ENCODE assay signal across 1 cellular context in the genomic region with DNA sequence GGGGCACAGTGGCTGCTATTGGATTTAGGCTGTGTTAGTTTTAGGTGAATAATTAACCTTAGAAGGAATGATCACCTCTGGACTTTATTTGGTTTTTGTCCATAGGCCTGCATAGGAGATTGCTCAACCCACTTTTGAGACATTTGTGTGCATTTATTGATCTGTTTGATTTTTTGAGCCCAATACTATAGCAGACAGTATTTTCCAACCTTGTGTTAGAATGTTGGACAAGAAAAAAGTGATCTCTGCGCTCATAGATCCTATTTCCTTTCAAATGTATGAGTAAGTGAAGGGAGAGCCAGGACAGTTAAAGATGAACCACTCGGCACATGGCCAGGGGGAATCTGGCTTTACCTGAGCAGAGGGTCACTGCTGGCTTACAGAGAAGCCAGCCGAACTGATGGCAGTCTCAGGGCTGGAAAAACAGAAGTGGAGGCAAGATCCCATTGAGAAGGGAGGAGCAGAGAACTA.
A peak's percentile ranks its signal among the peaks of the same experiment; 100 is the strongest.
TF ChIP-seq lines count a peak whose summit lies in the region.

No MANE protein-coding gene starts in this region.

TF ChIP-seq in HepG2, 621 proteins besides CTCF, POLR2A, EP300 and RAD21 (continued from another document and continues in another):
- TF ChIP-seq, protein P1, sequence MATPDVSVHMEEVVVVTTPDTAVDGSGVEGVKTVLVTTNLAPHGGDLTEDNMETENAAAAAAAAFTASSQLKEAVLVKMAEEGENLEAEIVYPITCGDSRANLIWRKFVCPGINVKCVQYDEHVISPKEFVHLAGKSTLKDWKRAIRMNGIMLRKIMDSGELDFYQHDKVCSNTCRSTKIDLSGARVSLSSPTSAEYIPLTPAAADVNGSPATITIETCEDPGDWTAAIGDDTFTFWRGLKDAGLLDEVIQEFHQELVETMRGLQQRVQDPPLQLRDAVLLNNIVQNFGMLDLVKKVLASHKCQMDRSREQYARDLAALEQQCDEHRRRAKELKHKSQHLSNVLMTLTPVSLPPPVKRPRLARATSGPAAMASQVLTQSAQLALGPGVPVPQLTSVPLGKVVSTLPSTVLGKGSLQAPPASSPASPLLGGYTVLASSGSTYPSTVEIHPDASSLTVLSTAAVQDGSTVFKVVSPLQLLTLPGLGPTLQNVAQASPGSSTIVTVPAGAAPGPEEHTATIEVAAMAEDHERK (CRISPR knock-in tag; IDR thresholded peaks at IDR 0.05; ENCODE audit: low read depth), result no peak
- TF ChIP-seq KAT8 (CRISPR knock-in tag; IDR thresholded peaks at IDR 0.05) (peak; percentile 85), KDM2A (CRISPR knock-in tag; IDR thresholded peaks at IDR 0.05; ENCODE audit: borderline replicate concordance, low read depth) (0 out of 2 replicates have a peak, but pooled peaks have one; percentile 26), ZFP36L1 (CRISPR knock-in tag; IDR thresholded peaks at IDR 0.05) (peak; percentile 90; the same call in 1 of the 2 replicates), SOX13 (IDR thresholded peaks at IDR 0.05) (peak; percentile 90), SOX13 (CRISPR knock-in tag; conservative IDR thresholded peaks at IDR 0.05 in 1 of 2, IDR thresholded peaks at IDR 0.05 in 1 of 2) (peak in 1 of 2 experiments; percentile 97; a peak in 2 of 4 replicates), BCL6 (CRISPR knock-in tag; IDR thresholded peaks at IDR 0.05) (peak; percentile 96), ZSCAN30 (CRISPR knock-in tag; IDR thresholded peaks at IDR 0.05) (0 out of 2 replicates have a peak, but pooled peaks have one; percentile 74), RXRB (CRISPR knock-in tag; IDR thresholded peaks at IDR 0.05; ENCODE audit: borderline replicate concordance) (peak; percentile 96), YY1 (IDR thresholded peaks at IDR 0.05; ENCODE audit: insufficient read depth, insufficient replicate concordance, low read depth, low read length) (no peak), THYN1 (CRISPR knock-in tag; IDR thresholded peaks at IDR 0.05; ENCODE audit: borderline replicate concordance, low read depth) (no peak), ZNF543 (CRISPR knock-in tag; IDR thresholded peaks at IDR 0.05) (peak; percentile 90), GABPA (IDR thresholded peaks at IDR 0.05; ENCODE audit: low read depth, low read length) (no peak), GABPA (CRISPR knock-in tag; IDR thresholded peaks at IDR 0.05; ENCODE audit: low read depth) (peak; percentile 46; the same call in 1 of the 2 replicates), HNF1A (IDR thresholded peaks at IDR 0.05; ENCODE audit: low read depth) (peak; percentile 100), HNF1A (CRISPR knock-in tag; IDR thresholded peaks at IDR 0.05; ENCODE audit: borderline replicate concordance) (peak; percentile 100), NR2C2 (CRISPR knock-in tag; IDR thresholded peaks at IDR 0.05; ENCODE audit: borderline replicate concordance) (peak; percentile 86), CREM (IDR thresholded peaks at IDR 0.05) (peak; percentile 94), CREM (CRISPR knock-in tag; IDR thresholded peaks at IDR 0.05) (no peak), BRCA1 (CRISPR knock-in tag; IDR thresholded peaks at IDR 0.05) (no peak), FOXK2 (IDR thresholded peaks at IDR 0.05) (peak; percentile 30; the same call in 1 of the 2 replicates), HNF4G (IDR thresholded peaks at IDR 0.05; ENCODE audit: borderline replicate concordance, low read depth, low read length) (peak; percentile 90), HNF4G (CRISPR knock-in tag; IDR thresholded peaks at IDR 0.05; ENCODE audit: borderline replicate concordance, low read depth) (peak; percentile 59; the same call in 1 of the 2 replicates), BCL3 (CRISPR knock-in tag; IDR thresholded peaks at IDR 0.05) (no peak), ZBTB34 (CRISPR knock-in tag; IDR thresholded peaks at IDR 0.05) (peak; percentile 72), NFIC (IDR thresholded peaks at IDR 0.05; ENCODE audit: low read length) (peak; percentile 97), ZNF430 (CRISPR knock-in tag; IDR thresholded peaks at IDR 0.05) (peak; percentile 67; the same call in 1 of the 2 replicates), ZNF598 (CRISPR knock-in tag; IDR thresholded peaks at IDR 0.05; ENCODE audit: borderline replicate concordance) (no peak), REPIN1 (CRISPR knock-in tag; IDR thresholded peaks at IDR 0.05; ENCODE audit: borderline replicate concordance, low read depth) (peak; percentile 85; the same call in 1 of the 2 replicates), ZNF343 (CRISPR knock-in tag; IDR thresholded peaks at IDR 0.05) (0 out of 2 replicates have a peak, but pooled peaks have one; percentile 41), ISL2 (CRISPR knock-in tag; IDR thresholded peaks at IDR 0.05) (peak; percentile 94), KLF16 (CRISPR knock-in tag; IDR thresholded peaks at IDR 0.05) (peak in 1 of 2 experiments; percentile 83; a peak in 2 of 4 replicates), ZNF235 (CRISPR knock-in tag; IDR thresholded peaks at IDR 0.05; ENCODE audit: borderline replicate concordance) (no peak), IKZF1 (IDR thresholded peaks at IDR 0.05) (no peak), SPEN (CRISPR knock-in tag; IDR thresholded peaks at IDR 0.05; ENCODE audit: low read depth) (peak; percentile 73; the same call in 1 of the 2 replicates), KDM6A (CRISPR knock-in tag; IDR thresholded peaks at IDR 0.05; ENCODE audit: low read depth) (peak; percentile 88), ZNF496 (CRISPR knock-in tag; IDR thresholded peaks at IDR 0.05; ENCODE audit: insufficient replicate concordance) (no peak), ZEB1 (IDR thresholded peaks at IDR 0.05; ENCODE audit: insufficient replicate concordance, low read depth) (peak; percentile 77), NFKB2 (CRISPR knock-in tag; IDR thresholded peaks at IDR 0.05; ENCODE audit: borderline replicate concordance) (no peak), CHD4 (IDR thresholded peaks at IDR 0.05; ENCODE audit: borderline replicate concordance, low read length) (peak; percentile 74; the same call in 1 of the 2 replicates), ZNF644 (CRISPR knock-in tag; IDR thresholded peaks at IDR 0.05; ENCODE audit: low read depth) (no peak; the same call in 1 of the 2 replicates), FOXK1 (CRISPR knock-in tag; IDR thresholded peaks at IDR 0.05; ENCODE audit: borderline replicate concordance, low read depth) (peak; percentile 86; the same call in 1 of the 2 replicates), ZNF891 (CRISPR knock-in tag; IDR thresholded peaks at IDR 0.05) (no peak), IRF9 (CRISPR knock-in tag; IDR thresholded peaks at IDR 0.05; ENCODE audit: borderline replicate concordance) (no peak), ONECUT2 (CRISPR knock-in tag; IDR thresholded peaks at IDR 0.05) (peak; percentile 100), CCDC6 (CRISPR knock-in tag; IDR thresholded peaks at IDR 0.05) (peak; percentile 33; the same call in 1 of the 2 replicates)
- TF ChIP-seq, protein P2, sequence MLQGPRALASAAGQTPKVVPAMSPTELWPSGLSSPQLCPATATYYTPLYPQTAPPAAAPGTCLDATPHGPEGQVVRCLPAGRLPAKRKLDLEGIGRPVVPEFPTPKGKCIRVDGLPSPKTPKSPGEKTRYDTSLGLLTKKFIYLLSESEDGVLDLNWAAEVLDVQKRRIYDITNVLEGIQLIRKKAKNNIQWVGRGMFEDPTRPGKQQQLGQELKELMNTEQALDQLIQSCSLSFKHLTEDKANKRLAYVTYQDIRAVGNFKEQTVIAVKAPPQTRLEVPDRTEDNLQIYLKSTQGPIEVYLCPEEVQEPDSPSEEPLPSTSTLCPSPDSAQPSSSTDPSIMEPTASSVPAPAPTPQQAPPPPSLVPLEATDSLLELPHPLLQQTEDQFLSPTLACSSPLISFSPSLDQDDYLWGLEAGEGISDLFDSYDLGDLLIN (CRISPR knock-in tag; IDR thresholded peaks at IDR 0.05; ENCODE audit: borderline replicate concordance), result no peak
- TF ChIP-seq, protein P3, sequence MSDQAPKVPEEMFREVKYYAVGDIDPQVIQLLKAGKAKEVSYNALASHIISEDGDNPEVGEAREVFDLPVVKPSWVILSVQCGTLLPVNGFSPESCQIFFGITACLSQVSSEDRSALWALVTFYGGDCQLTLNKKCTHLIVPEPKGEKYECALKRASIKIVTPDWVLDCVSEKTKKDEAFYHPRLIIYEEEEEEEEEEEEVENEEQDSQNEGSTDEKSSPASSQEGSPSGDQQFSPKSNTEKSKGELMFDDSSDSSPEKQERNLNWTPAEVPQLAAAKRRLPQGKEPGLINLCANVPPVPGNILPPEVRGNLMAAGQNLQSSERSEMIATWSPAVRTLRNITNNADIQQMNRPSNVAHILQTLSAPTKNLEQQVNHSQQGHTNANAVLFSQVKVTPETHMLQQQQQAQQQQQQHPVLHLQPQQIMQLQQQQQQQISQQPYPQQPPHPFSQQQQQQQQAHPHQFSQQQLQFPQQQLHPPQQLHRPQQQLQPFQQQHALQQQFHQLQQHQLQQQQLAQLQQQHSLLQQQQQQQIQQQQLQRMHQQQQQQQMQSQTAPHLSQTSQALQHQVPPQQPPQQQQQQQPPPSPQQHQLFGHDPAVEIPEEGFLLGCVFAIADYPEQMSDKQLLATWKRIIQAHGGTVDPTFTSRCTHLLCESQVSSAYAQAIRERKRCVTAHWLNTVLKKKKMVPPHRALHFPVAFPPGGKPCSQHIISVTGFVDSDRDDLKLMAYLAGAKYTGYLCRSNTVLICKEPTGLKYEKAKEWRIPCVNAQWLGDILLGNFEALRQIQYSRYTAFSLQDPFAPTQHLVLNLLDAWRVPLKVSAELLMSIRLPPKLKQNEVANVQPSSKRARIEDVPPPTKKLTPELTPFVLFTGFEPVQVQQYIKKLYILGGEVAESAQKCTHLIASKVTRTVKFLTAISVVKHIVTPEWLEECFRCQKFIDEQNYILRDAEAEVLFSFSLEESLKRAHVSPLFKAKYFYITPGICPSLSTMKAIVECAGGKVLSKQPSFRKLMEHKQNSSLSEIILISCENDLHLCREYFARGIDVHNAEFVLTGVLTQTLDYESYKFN (CRISPR knock-in tag; conservative IDR thresholded peaks at IDR 0.05), result peak; percentile 99
- TF ChIP-seq, protein P4, sequence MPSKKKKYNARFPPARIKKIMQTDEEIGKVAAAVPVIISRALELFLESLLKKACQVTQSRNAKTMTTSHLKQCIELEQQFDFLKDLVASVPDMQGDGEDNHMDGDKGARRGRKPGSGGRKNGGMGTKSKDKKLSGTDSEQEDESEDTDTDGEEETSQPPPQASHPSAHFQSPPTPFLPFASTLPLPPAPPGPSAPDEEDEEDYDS (CRISPR knock-in tag; IDR thresholded peaks at IDR 0.05), result 0 out of 2 replicates have a peak, but pooled peaks have one; percentile 44
- TF ChIP-seq, protein P5, sequence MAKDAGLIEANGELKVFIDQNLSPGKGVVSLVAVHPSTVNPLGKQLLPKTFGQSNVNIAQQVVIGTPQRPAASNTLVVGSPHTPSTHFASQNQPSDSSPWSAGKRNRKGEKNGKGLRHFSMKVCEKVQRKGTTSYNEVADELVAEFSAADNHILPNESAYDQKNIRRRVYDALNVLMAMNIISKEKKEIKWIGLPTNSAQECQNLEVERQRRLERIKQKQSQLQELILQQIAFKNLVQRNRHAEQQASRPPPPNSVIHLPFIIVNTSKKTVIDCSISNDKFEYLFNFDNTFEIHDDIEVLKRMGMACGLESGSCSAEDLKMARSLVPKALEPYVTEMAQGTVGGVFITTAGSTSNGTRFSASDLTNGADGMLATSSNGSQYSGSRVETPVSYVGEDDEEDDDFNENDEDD (CRISPR knock-in tag; IDR thresholded peaks at IDR 0.05; ENCODE audit: borderline replicate concordance), result 0 out of 2 replicates have a peak, but pooled peaks have one; percentile 43
